Comparison of ENCODE assay signal across 1 cellular context in genomic region chr17:47949197-47949759, GRCh38.
TF ChIP-seq lines count a peak whose summit lies in the region.

No MANE protein-coding gene starts in this region.

TF ChIP-seq in HepG2, 621 proteins besides CTCF, POLR2A, EP300 and RAD21 (continued from another document and continues in another):
- TF ChIP-seq, protein P1, sequence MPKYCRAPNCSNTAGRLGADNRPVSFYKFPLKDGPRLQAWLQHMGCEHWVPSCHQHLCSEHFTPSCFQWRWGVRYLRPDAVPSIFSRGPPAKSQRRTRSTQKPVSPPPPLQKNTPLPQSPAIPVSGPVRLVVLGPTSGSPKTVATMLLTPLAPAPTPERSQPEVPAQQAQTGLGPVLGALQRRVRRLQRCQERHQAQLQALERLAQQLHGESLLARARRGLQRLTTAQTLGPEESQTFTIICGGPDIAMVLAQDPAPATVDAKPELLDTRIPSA (CRISPR knock-in tag; IDR thresholded peaks at IDR 0.05; ENCODE audit: borderline replicate concordance), result no peak
- TF ChIP-seq FOSL2 (CRISPR knock-in tag; IDR thresholded peaks at IDR 0.05), result peak; percentile 18; the same call in 1 of the 2 replicates
- TF ChIP-seq CBX5 (CRISPR knock-in tag; IDR thresholded peaks at IDR 0.05; ENCODE audit: borderline replicate concordance), result no peak
- TF ChIP-seq POGZ (CRISPR knock-in tag; IDR thresholded peaks at IDR 0.05), result no peak; the same call in 1 of the 2 replicates
- TF ChIP-seq HNRNPUL1 (IDR thresholded peaks at IDR 0.05; ENCODE audit: low read depth, low read length), result no peak
- TF ChIP-seq NFAT5 (CRISPR knock-in tag; IDR thresholded peaks at IDR 0.05), result no peak
- TF ChIP-seq BORCS8-MEF2B (CRISPR knock-in tag; IDR thresholded peaks at IDR 0.05), result no peak; the same call in 1 of the 2 replicates
- no peak for TF ChIP-seq CENPBD1 (CRISPR knock-in tag; IDR thresholded peaks at IDR 0.05; ENCODE audit: borderline replicate concordance, low read depth)
- 0 out of 2 replicates have a peak, but pooled peaks have one; percentile 67 for TF ChIP-seq SMYD3 (CRISPR knock-in tag; IDR thresholded peaks at IDR 0.05)
- TF ChIP-seq HOXA9 (CRISPR knock-in tag; IDR thresholded peaks at IDR 0.05; ENCODE audit: borderline replicate concordance), result no peak
- 0 out of 2 replicates have a peak, but pooled peaks have one; percentile 34 for TF ChIP-seq HOXA5 (CRISPR knock-in tag; IDR thresholded peaks at IDR 0.05)
- TF ChIP-seq JUND (CRISPR knock-in tag; IDR thresholded peaks at IDR 0.05), result no peak
- peak; percentile 66; the same call in 1 of the 2 replicates for TF ChIP-seq ZNF350 (CRISPR knock-in tag; IDR thresholded peaks at IDR 0.05; ENCODE audit: borderline replicate concordance, low read depth)
- no peak; the same call in 1 of the 2 replicates for TF ChIP-seq ZNF331 (CRISPR knock-in tag; IDR thresholded peaks at IDR 0.05)
- TF ChIP-seq GRHL1 (CRISPR knock-in tag; conservative IDR thresholded peaks at IDR 0.05), result no peak
- TF ChIP-seq, protein P2, sequence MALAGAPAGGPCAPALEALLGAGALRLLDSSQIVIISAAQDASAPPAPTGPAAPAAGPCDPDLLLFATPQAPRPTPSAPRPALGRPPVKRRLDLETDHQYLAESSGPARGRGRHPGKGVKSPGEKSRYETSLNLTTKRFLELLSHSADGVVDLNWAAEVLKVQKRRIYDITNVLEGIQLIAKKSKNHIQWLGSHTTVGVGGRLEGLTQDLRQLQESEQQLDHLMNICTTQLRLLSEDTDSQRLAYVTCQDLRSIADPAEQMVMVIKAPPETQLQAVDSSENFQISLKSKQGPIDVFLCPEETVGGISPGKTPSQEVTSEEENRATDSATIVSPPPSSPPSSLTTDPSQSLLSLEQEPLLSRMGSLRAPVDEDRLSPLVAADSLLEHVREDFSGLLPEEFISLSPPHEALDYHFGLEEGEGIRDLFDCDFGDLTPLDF (CRISPR knock-in tag; IDR thresholded peaks at IDR 0.05), result no peak
- TF ChIP-seq ARID2 (CRISPR knock-in tag; IDR thresholded peaks at IDR 0.05; ENCODE audit: borderline replicate concordance), result peak; percentile 86; the same call in 1 of the 2 replicates
- TF ChIP-seq HMGA1 (CRISPR knock-in tag; conservative IDR thresholded peaks at IDR 0.05), result no peak
- TF ChIP-seq U2AF2 (IDR thresholded peaks at IDR 0.05; ENCODE audit: low read depth, low read length), result no peak
- no peak for TF ChIP-seq ZZZ3 (CRISPR knock-in tag; IDR thresholded peaks at IDR 0.05; ENCODE audit: borderline replicate concordance)
- TF ChIP-seq ZNF652 (CRISPR knock-in tag; IDR thresholded peaks at IDR 0.05; ENCODE audit: borderline replicate concordance, low read depth), result no peak
- no peak for TF ChIP-seq MTF1 (CRISPR knock-in tag; IDR thresholded peaks at IDR 0.05)
- TF ChIP-seq PCBP2 (optimal IDR thresholded peaks at IDR 0.05; ENCODE audit: low read depth, low read length, poor library complexity, severe bottlenecking), result no peak
- TF ChIP-seq KDM4B (CRISPR knock-in tag; IDR thresholded peaks at IDR 0.05), result peak; percentile 88; the same call in 1 of the 2 replicates
- TF ChIP-seq, protein P3, sequence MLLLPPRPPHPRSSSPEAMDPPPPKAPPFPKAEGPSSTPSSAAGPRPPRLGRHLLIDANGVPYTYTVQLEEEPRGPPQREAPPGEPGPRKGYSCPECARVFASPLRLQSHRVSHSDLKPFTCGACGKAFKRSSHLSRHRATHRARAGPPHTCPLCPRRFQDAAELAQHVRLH (CRISPR knock-in tag; IDR thresholded peaks at IDR 0.05; ENCODE audit: borderline replicate concordance, low read depth), result peak; percentile 73; the same call in 1 of the 2 replicates
- no peak for TF ChIP-seq ZBTB1 (CRISPR knock-in tag; IDR thresholded peaks at IDR 0.05; ENCODE audit: borderline replicate concordance)
- TF ChIP-seq, protein P4, sequence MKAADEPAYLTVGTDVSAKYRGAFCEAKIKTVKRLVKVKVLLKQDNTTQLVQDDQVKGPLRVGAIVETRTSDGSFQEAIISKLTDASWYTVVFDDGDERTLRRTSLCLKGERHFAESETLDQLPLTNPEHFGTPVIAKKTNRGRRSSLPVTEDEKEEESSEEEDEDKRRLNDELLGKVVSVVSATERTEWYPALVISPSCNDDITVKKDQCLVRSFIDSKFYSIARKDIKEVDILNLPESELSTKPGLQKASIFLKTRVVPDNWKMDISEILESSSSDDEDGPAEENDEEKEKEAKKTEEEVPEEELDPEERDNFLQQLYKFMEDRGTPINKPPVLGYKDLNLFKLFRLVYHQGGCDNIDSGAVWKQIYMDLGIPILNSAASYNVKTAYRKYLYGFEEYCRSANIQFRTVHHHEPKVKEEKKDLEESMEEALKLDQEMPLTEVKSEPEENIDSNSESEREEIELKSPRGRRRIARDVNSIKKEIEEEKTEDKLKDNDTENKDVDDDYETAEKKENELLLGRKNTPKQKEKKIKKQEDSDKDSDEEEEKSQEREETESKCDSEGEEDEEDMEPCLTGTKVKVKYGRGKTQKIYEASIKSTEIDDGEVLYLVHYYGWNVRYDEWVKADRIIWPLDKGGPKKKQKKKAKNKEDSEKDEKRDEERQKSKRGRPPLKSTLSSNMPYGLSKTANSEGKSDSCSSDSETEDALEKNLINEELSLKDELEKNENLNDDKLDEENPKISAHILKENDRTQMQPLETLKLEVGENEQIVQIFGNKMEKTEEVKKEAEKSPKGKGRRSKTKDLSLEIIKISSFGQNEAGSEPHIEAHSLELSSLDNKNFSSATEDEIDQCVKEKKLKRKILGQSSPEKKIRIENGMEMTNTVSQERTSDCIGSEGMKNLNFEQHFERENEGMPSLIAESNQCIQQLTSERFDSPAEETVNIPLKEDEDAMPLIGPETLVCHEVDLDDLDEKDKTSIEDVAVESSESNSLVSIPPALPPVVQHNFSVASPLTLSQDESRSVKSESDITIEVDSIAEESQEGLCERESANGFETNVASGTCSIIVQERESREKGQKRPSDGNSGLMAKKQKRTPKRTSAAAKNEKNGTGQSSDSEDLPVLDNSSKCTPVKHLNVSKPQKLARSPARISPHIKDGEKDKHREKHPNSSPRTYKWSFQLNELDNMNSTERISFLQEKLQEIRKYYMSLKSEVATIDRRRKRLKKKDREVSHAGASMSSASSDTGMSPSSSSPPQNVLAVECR (CRISPR knock-in tag; IDR thresholded peaks at IDR 0.05; ENCODE audit: borderline replicate concordance), result peak; percentile 38; the same call in 1 of the 2 replicates
- TF ChIP-seq TCF7 (IDR thresholded peaks at IDR 0.05; ENCODE audit: low read depth), result no peak
- TF ChIP-seq ZNF367 (CRISPR knock-in tag; IDR thresholded peaks at IDR 0.05; ENCODE audit: borderline replicate concordance), result no peak
- no peak for TF ChIP-seq ZNF296 (CRISPR knock-in tag; conservative IDR thresholded peaks at IDR 0.05)
- TF ChIP-seq CEBPG (CRISPR knock-in tag; IDR thresholded peaks at IDR 0.05), result 0 out of 2 replicates have a peak, but pooled peaks have one; percentile 14
- peak; percentile 68; the same call in 1 of the 2 replicates for TF ChIP-seq SPEN (CRISPR knock-in tag; IDR thresholded peaks at IDR 0.05; ENCODE audit: low read depth)
- no peak for TF ChIP-seq ZNF713 (CRISPR knock-in tag; IDR thresholded peaks at IDR 0.05)
- TF ChIP-seq POLR2AphosphoS5 (IDR thresholded peaks at IDR 0.05; ENCODE audit: low read depth, low read length), result no peak
- TF ChIP-seq, protein P5, sequence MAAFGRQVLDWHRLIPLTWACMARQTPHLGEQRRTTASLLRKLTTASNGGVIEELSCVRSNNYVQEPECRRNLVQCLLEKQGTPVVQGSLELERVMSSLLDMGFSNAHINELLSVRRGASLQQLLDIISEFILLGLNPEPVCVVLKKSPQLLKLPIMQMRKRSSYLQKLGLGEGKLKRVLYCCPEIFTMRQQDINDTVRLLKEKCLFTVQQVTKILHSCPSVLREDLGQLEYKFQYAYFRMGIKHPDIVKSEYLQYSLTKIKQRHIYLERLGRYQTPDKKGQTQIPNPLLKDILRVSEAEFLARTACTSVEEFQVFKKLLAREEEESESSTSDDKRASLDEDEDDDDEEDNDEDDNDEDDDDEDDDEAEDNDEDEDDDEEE (CRISPR knock-in tag; IDR thresholded peaks at IDR 0.05), result 0 out of 2 replicates have a peak, but pooled peaks have one; percentile 66
- peak; percentile 94; the same call in 1 of the 2 replicates for TF ChIP-seq ZNF337 (CRISPR knock-in tag; IDR thresholded peaks at IDR 0.05; ENCODE audit: borderline replicate concordance, low read depth)
- TF ChIP-seq, protein P6, sequence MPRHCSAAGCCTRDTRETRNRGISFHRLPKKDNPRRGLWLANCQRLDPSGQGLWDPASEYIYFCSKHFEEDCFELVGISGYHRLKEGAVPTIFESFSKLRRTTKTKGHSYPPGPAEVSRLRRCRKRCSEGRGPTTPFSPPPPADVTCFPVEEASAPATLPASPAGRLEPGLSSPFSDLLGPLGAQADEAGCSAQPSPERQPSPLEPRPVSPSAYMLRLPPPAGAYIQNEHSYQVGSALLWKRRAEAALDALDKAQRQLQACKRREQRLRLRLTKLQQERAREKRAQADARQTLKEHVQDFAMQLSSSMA (CRISPR knock-in tag; IDR thresholded peaks at IDR 0.05), result peak; percentile 80; the same call in 1 of the 2 replicates
- peak; percentile 71 for TF ChIP-seq ETV5 (CRISPR knock-in tag; IDR thresholded peaks at IDR 0.05; ENCODE audit: borderline replicate concordance)
- TF ChIP-seq, protein P7, sequence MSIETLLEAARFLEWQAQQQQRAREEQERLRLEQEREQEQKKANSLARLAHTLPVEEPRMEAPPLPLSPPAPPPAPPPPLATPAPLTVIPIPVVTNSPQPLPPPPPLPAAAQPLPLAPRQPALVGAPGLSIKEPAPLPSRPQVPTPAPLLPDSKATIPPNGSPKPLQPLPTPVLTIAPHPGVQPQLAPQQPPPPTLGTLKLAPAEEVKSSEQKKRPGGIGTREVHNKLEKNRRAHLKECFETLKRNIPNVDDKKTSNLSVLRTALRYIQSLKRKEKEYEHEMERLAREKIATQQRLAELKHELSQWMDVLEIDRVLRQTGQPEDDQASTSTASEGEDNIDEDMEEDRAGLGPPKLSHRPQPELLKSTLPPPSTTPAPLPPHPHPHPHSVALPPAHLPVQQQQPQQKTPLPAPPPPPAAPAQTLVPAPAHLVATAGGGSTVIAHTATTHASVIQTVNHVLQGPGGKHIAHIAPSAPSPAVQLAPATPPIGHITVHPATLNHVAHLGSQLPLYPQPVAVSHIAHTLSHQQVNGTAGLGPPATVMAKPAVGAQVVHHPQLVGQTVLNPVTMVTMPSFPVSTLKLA (IDR thresholded peaks at IDR 0.05), result no peak
- TF ChIP-seq, protein P8, sequence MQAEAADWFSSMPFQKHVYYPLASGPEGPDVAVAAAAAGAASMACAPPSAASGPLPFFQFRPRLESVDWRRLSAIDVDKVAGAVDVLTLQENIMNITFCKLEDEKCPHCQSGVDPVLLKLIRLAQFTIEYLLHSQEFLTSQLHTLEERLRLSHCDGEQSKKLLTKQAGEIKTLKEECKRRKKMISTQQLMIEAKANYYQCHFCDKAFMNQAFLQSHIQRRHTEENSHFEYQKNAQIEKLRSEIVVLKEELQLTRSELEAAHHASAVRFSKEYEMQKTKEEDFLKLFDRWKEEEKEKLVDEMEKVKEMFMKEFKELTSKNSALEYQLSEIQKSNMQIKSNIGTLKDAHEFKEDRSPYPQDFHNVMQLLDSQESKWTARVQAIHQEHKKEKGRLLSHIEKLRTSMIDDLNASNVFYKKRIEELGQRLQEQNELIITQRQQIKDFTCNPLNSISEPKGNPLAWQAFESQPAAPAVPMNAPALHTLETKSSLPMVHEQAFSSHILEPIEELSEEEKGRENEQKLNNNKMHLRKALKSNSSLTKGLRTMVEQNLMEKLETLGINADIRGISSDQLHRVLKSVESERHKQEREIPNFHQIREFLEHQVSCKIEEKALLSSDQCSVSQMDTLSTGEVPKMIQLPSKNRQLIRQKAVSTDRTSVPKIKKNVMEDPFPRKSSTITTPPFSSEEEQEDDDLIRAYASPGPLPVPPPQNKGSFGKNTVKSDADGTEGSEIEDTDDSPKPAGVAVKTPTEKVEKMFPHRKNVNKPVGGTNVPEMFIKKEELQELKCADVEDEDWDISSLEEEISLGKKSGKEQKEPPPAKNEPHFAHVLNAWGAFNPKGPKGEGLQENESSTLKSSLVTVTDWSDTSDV (CRISPR knock-in tag; IDR thresholded peaks at IDR 0.05), result no peak
